Comparison of ENCODE assay signal across 30 cellular contexts in genomic region chr6:99789767-99790166, GRCh38.
A peak's percentile ranks its signal among the peaks of the same experiment; 100 is the strongest.
DNase-seq lines count a peak whose midpoint lies in the region; ATAC-seq and TF ChIP-seq lines count a peak whose summit lies in the region.
"Had no signal": no experiment of that assay in that cellular context is flagged by ENCODE, and none has a peak within 500 bp of the region (broad histone marks: within the 10 kb centered on the region; RNA-seq: fewer than 3 reads in every experiment).

No MANE protein-coding gene starts in this region.

- H3K27ac ChIP-seq in GM23338 (ENCODE audit: low read depth): no peak overlapping the region
- H3K27ac ChIP-seq: A549, brain microvascular endothelial cell, Peyer's patch, psoas muscle, sigmoid colon had no signal

- H3K36me3 ChIP-seq in GM23338 (ENCODE audit: insufficient read depth): no peaks in the 10 kb centered on the region
- H3K36me3 ChIP-seq: brain microvascular endothelial cell, Peyer's patch, sigmoid colon had no signal

- peaks cover 2% of the 10 kb centered on the region for H3K27me3 Mint-ChIP-seq in GM23338 (ENCODE audit: insufficient read depth, low read depth, poor library complexity)
- H3K27me3 Mint-ChIP-seq in stimulated activated memory B cell treated with anti-CD40 and anti-IgM and Interleukin-4, amounts not matched to agents 10 μg/mL and 1 μg/mL and 100 μg/mL, for 72 hours: peaks cover 24% of the 10 kb centered on the region
- H3K27me3 Mint-ChIP-seq in T-helper 17 cell: peaks cover 56% of the 10 kb centered on the region
- peaks cover 4% of the 10 kb centered on the region for H3K27me3 Mint-ChIP-seq in T-helper 2 cell treated with Interferon-gamma antibody and Interleukin-4, amounts not matched to agents 5 μg/mL and 100 μg/mL, for 36 hours (ENCODE audit: low read depth)

- H3K36me3 Mint-ChIP-seq in GM23338 (ENCODE audit: low read depth) (no peaks in the 10 kb centered on the region), T-helper 17 cell (ENCODE audit: low read depth) (peaks cover 5% of the 10 kb centered on the region)
- no peaks in the 10 kb centered on the region for H3K36me3 Mint-ChIP-seq in stimulated activated memory B cell treated with anti-CD40 and anti-IgM and Interleukin-4, amounts not matched to agents 10 μg/mL and 1 μg/mL and 100 μg/mL, for 72 hours
- H3K36me3 Mint-ChIP-seq in T-helper 2 cell treated with Interferon-gamma antibody and Interleukin-4, amounts not matched to agents 5 μg/mL and 100 μg/mL, for 36 hours (ENCODE audit: low read depth): no peaks in the 10 kb centered on the region
- H3K36me3 Mint-ChIP-seq: CD8-positive, alpha-beta T cell; naive thymus-derived CD8-positive, alpha-beta T cell; stimulated activated effector memory CD8-positive, alpha-beta T cell treated with anti-CD3 and anti-CD28 coated beads, Interleukin-12 subunit alpha, Interleukin-12 subunit beta, amount 100 ng/mL, for 72 hours; type B pancreatic cell had no signal

- no peaks in the 10 kb centered on the region for H3K9me3 Mint-ChIP-seq in GM23338
- no peaks in the 10 kb centered on the region for H3K9me3 Mint-ChIP-seq in stimulated activated memory B cell treated with anti-CD40 and anti-IgM and Interleukin-4, amounts not matched to agents 10 μg/mL and 1 μg/mL and 100 μg/mL, for 72 hours
- no peaks in the 10 kb centered on the region for H3K9me3 Mint-ChIP-seq in T-helper 2 cell treated with Interferon-gamma antibody and Interleukin-4, amounts not matched to agents 5 μg/mL and 100 μg/mL, for 36 hours
- H3K9me3 Mint-ChIP-seq: activated B cell treated with CpG ODN at 0.5 μM for 24 hours; activated naive CD4-positive, alpha-beta T cell treated with anti-CD3 and anti-CD28 coated beads for 36 hours; CD8-positive, alpha-beta T cell; naive thymus-derived CD8-positive, alpha-beta T cell; stimulated activated effector memory CD8-positive, alpha-beta T cell treated with anti-CD3 and anti-CD28 coated beads, Interleukin-12 subunit alpha, Interleukin-12 subunit beta, amount 100 ng/mL, for 72 hours; type B pancreatic cell had no signal

- H3K4me3 ChIP-seq in GM12865 (ENCODE audit: low read depth, low read length) (no peak overlapping the region), GM23338 (no peak overlapping the region)
- H3K4me3 ChIP-seq: A549, Peyer's patch, psoas muscle, sigmoid colon had no signal

- no peaks in the 10 kb centered on the region for H3K9me2 ChIP-seq in GM23338 (ENCODE audit: insufficient read depth)

- H3F3A ChIP-seq in GM23338 (replicated peaks; ENCODE audit: low read depth): no peaks in the 10 kb centered on the region

- H2AFZ ChIP-seq in GM23338: 0 out of 2 replicates have a peak overlapping the region, but pooled peaks have one; percentile 34

- ATAC-seq in GM19043 (IDR thresholded peaks at IDR 0.05; ENCODE audit: low read depth, unreplicated experiment): peak; percentile 54
- no peak for ATAC-seq in GM23338
- ATAC-seq in HG02973 (IDR thresholded peaks at IDR 0.05; ENCODE audit: unreplicated experiment): peak; percentile 47
- no peak for ATAC-seq in stimulated activated memory B cell treated with anti-CD40 and anti-IgM and Interleukin-4, amounts not matched to agents 10 μg/mL and 1 μg/mL and 100 μg/mL, for 72 hours
- no peak for ATAC-seq in T-helper 17 cell
- ATAC-seq: A549; CD8-positive, alpha-beta T cell; HepG2; naive thymus-derived CD8-positive, alpha-beta T cell; psoas muscle; stimulated activated effector memory CD8-positive, alpha-beta T cell treated with anti-CD3 and anti-CD28 coated beads, Interleukin-12 subunit alpha, Interleukin-12 subunit beta, amount 100 ng/mL, for 72 hours had no signal

- H3K27ac Mint-ChIP-seq in GM23338: no peak overlapping the region
- no peak overlapping the region for H3K27ac Mint-ChIP-seq in stimulated activated memory B cell treated with anti-CD40 and anti-IgM and Interleukin-4, amounts not matched to agents 10 μg/mL and 1 μg/mL and 100 μg/mL, for 72 hours
- H3K27ac Mint-ChIP-seq in T-helper 17 cell: no peak overlapping the region
- no peak overlapping the region for H3K27ac Mint-ChIP-seq in T-helper 2 cell treated with Interferon-gamma antibody and Interleukin-4, amounts not matched to agents 5 μg/mL and 100 μg/mL, for 36 hours
- H3K27ac Mint-ChIP-seq: activated B cell treated with CpG ODN at 0.5 μM for 24 hours; activated naive CD4-positive, alpha-beta T cell treated with anti-CD3 and anti-CD28 coated beads for 36 hours; CD8-positive, alpha-beta T cell; naive thymus-derived CD8-positive, alpha-beta T cell; stimulated activated effector memory CD8-positive, alpha-beta T cell treated with anti-CD3 and anti-CD28 coated beads, Interleukin-12 subunit alpha, Interleukin-12 subunit beta, amount 100 ng/mL, for 72 hours; type B pancreatic cell had no signal

- H3K9me3 ChIP-seq in T-helper 17 cell (ENCODE audit: control insufficient read depth, low read length, poor library complexity, severe bottlenecking): no peaks in the 10 kb centered on the region
- H3K9me3 ChIP-seq: A549, Peyer's patch, psoas muscle, sigmoid colon had no signal

- H3K4me1 Mint-ChIP-seq in GM23338 (no peaks in the 10 kb centered on the region), T-helper 17 cell (no peaks in the 10 kb centered on the region)
- H3K4me1 Mint-ChIP-seq in stimulated activated memory B cell treated with anti-CD40 and anti-IgM and Interleukin-4, amounts not matched to agents 10 μg/mL and 1 μg/mL and 100 μg/mL, for 72 hours: no peaks in the 10 kb centered on the region
- no peaks in the 10 kb centered on the region for H3K4me1 Mint-ChIP-seq in T-helper 2 cell treated with Interferon-gamma antibody and Interleukin-4, amounts not matched to agents 5 μg/mL and 100 μg/mL, for 36 hours (ENCODE audit: low read depth)
- H3K4me1 Mint-ChIP-seq: activated B cell treated with CpG ODN at 0.5 μM for 24 hours; stimulated activated effector memory CD8-positive, alpha-beta T cell treated with anti-CD3 and anti-CD28 coated beads, Interleukin-12 subunit alpha, Interleukin-12 subunit beta, amount 100 ng/mL, for 72 hours had no signal

- no peak overlapping the region for H3K4me2 ChIP-seq in GM23338
- H3K4me2 ChIP-seq: A549 had no signal

- H3K4me3 Mint-ChIP-seq in GM23338 (no peak overlapping the region), T-helper 17 cell (no peak overlapping the region)
- H3K4me3 Mint-ChIP-seq in stimulated activated memory B cell treated with anti-CD40 and anti-IgM and Interleukin-4, amounts not matched to agents 10 μg/mL and 1 μg/mL and 100 μg/mL, for 72 hours: no peak overlapping the region
- H3K4me3 Mint-ChIP-seq in T-helper 2 cell treated with Interferon-gamma antibody and Interleukin-4, amounts not matched to agents 5 μg/mL and 100 μg/mL, for 36 hours: no peak overlapping the region
- H3K4me3 Mint-ChIP-seq: activated B cell treated with CpG ODN at 0.5 μM for 24 hours; activated naive CD4-positive, alpha-beta T cell treated with anti-CD3 and anti-CD28 coated beads for 36 hours; CD8-positive, alpha-beta T cell; naive thymus-derived CD8-positive, alpha-beta T cell; stimulated activated effector memory CD8-positive, alpha-beta T cell treated with anti-CD3 and anti-CD28 coated beads, Interleukin-12 subunit alpha, Interleukin-12 subunit beta, amount 100 ng/mL, for 72 hours; type B pancreatic cell had no signal

- H3K79me2 ChIP-seq in GM23338 (replicated peaks; ENCODE audit: insufficient read depth): no peaks in the 10 kb centered on the region

- H3K27me3 ChIP-seq in GM23338 (ENCODE audit: insufficient read depth): no peaks in the 10 kb centered on the region
- H3K27me3 ChIP-seq: brain microvascular endothelial cell, Peyer's patch had no signal

- H3K4me1 ChIP-seq in GM23338 (ENCODE audit: insufficient read depth): no peaks in the 10 kb centered on the region
- H3K4me1 ChIP-seq: A549, Peyer's patch, psoas muscle, sigmoid colon had no signal

- no peak for TF ChIP-seq CTCF in GM12865 (IDR thresholded peaks at IDR 0.05; ENCODE audit: insufficient read depth, low read depth, low read length, missing control alignments)
- TF ChIP-seq CTCF in GM23338 (conservative IDR thresholded peaks at IDR 0.05; ENCODE audit: low read depth in 2 of 2): no peak

- DNase-seq in GM12865 (ENCODE audit: low read depth) (peak; percentile 11), GM23338 (ENCODE audit: low spot score) (no peak), T-helper 17 cell (no peak), NCI-H2227 treated with DMSO at 0.1 percent for 48 hours (lab: John Stamatoyannopoulos, UW) (no peak)
- no peak for DNase-seq in T-helper 2 cell treated with Interferon-gamma antibody and Interleukin-4, amounts not matched to agents 5 μg/mL and 100 μg/mL, for 36 hours (ENCODE audit: low spot score)
- DNase-seq: activated B cell treated with CpG ODN at 0.5 μM for 24 hours; activated CD4-positive, alpha-beta T cell treated with anti-CD3 and anti-CD28 coated beads, Interleukin-2, amount 50 U/mL, for 4 hours; activated naive CD4-positive, alpha-beta T cell treated with anti-CD3 and anti-CD28 coated beads for 36 hours; brain microvascular endothelial cell; CD8-positive, alpha-beta T cell; HCEC 1CT; MV-4-11; naive thymus-derived CD8-positive, alpha-beta T cell; NCI-H1436 treated with DMSO at 0.1 percent for 48 hours; NCI-H2107; NCI-H526 treated with DMSO at 0.1 percent for 48 hours; nucleus accumbens; Peyer's patch; psoas muscle; SHP77 treated with DMSO at 0.1 percent for 48 hours; sigmoid colon; stimulated activated CD4-positive, alpha-beta T cell treated with anti-CD3 and anti-CD28 coated beads, Interleukin-4, amount 100 ng/mL, for 24 hours; substantia nigra had no signal

- H4K20me1 ChIP-seq in GM23338 (replicated peaks; ENCODE audit: insufficient read depth): no peaks in the 10 kb centered on the region

TF ChIP-seq in GM23338, 12 proteins besides CTCF, POLR2A, EP300 and RAD21 (continues in another document):
- TF ChIP-seq EZH2 (IDR thresholded peaks at IDR 0.05; ENCODE audit: low read depth, unreplicated experiment): no peak

Comparison
In these comparisons a context has a peak if more than half of its experiments do, and no peak if none do; other contexts are left out.
1. ATAC-seq: peak in GM19043 (single experiment) and HG02973 (single experiment); none in GM23338 (single experiment), stimulated activated memory B cell treated with anti-CD40 and anti-IgM and Interleukin-4, amounts not matched to agents 10 μg/mL and 1 μg/mL and 100 μg/mL, for 72 hours (single experiment) and T-helper 17 cell (single experiment).